10 cellular contexts compared by ENCODE assay signal in genomic region chr2:63914311-63914710, GRCh38.
"Had no signal": no experiment of that assay in that cellular context is flagged by ENCODE, and none has a peak within 500 bp of the region (broad histone marks: within the 10 kb centered on the region; RNA-seq: fewer than 3 reads in every experiment).

No MANE protein-coding gene starts in this region.

- ATAC-seq: HCT116, HepG2 had no signal

- H3K4me3 ChIP-seq: GM23248, HAP-1 had no signal

- H3K27ac ChIP-seq: GM23248, HL-60, KMS-11 had no signal

- H2AFZ ChIP-seq: GM23248 had no signal

- H3K4me2 ChIP-seq: KMS-11 had no signal

- FAIRE-seq: HepG2 had no signal

- H3K9ac ChIP-seq: GM23248, KMS-11 had no signal

- H3K9me3 ChIP-seq: HAP-1 had no signal

- DNase-seq: GM23248, GOT3, H7, HFFc6, KBM-7 had no signal
